ENCODE assay signal across 8 cellular contexts in the genomic region with DNA sequence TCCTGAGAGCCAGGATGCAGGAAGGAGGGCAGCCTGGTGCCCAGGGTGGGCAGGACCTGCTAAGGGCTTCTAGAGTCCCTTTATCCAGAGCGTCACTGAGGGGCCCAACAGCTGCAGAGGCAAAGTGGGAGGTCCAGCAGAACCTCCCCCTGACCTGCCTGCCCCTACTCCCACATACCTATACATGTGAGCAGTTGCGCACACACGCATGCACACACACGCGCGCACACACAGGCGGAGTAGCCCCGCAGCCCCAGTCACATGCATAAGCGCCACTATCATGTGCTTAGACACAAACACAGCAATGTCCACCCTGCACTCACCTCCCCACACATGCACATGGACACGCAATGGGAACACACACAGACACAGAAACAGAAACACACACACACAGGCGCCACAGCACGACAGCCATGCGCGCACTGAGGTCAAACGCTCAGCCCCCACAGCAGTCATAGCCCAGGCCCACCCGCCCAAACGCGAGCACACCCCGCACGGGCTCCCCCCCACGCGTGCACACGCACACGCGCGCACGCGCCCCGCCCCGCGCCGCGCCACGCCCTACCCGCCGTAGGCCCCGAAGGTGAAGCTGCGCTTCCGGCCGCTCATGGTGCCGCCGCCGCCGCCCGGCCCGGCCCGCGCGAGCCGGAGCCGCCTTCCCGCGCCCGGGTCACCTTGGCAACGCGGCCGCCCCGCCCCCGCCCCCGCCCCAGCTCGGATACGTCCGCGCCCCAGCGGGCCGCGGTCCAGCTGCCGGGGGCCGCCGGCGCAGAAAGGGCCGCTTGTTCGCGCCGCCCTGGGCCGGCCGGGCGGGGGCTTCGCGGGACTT. TPM values are rescaled to one million over a fixed set of nuclear protein-coding genes. Genes with fewer than 3 reads are reported as not detected.
DNase-seq lines count a peak whose midpoint lies in the region; ATAC-seq and TF ChIP-seq lines count a peak whose summit lies in the region.

No MANE protein-coding gene starts in this region.

- no peak overlapping the region for H3K27ac ChIP-seq in right atrium auricular region

- peaks cover 11% of the 10 kb centered on the region for H3K4me1 Mint-ChIP-seq in activated naive CD8-positive, alpha-beta T cell treated with anti-CD3 and anti-CD28 coated beads, Interleukin-2, amount 50 U/mL, for 24 hours

- H3K27me3 Mint-ChIP-seq in activated naive CD8-positive, alpha-beta T cell treated with anti-CD3 and anti-CD28 coated beads, Interleukin-2, amount 50 U/mL, for 24 hours: peaks cover 33% of the 10 kb centered on the region

- DNase-seq in GM10266 (ENCODE audit: extremely low spot score) (peak; percentile 80), NT2/D1 (ENCODE audit: low read depth, low spot score) (no peak), right atrium auricular region (ENCODE audit: low spot score) (no peak), skeletal muscle cell (ENCODE audit: low read depth) (no peak), hepatic stellate cell (ENCODE audit: low spot score) (no peak), HuH-7.5 (ENCODE audit: low spot score) (no peak)
- DNase-seq in activated naive CD8-positive, alpha-beta T cell treated with anti-CD3 and anti-CD28 coated beads, Interleukin-2, amount 50 U/mL, for 24 hours: peak; percentile 38

- H3K36me3 Mint-ChIP-seq in activated naive CD8-positive, alpha-beta T cell treated with anti-CD3 and anti-CD28 coated beads, Interleukin-2, amount 50 U/mL, for 24 hours (ENCODE audit: low read depth): no peaks in the 10 kb centered on the region

- H3K9ac ChIP-seq in NT2/D1 (ENCODE audit: insufficient read length, low read depth): peak overlapping the region; percentile 80

- H3K36me3 ChIP-seq in NT2/D1 (ENCODE audit: insufficient read depth, insufficient read length, low read length) (no peaks in the 10 kb centered on the region), right atrium auricular region (no peaks in the 10 kb centered on the region)

- H3K9me3 ChIP-seq in NT2/D1 (ENCODE audit: insufficient read depth, low read length) (no peaks in the 10 kb centered on the region), right atrium auricular region (no peaks in the 10 kb centered on the region)

- peaks cover 12% of the 10 kb centered on the region for H3K4me1 ChIP-seq in NT2/D1 (ENCODE audit: insufficient read depth, insufficient read length)
- peaks cover 0 to 10% of the 10 kb centered on the region in 2 donors for H3K4me1 ChIP-seq in right atrium auricular region

- H3K4me3 ChIP-seq in NT2/D1 (ENCODE audit: insufficient read length, low read depth) (peak overlapping the region; percentile 52), right atrium auricular region (peak overlapping the region; percentile 32 to 53), skeletal muscle cell (ENCODE audit: low read depth, low read length) (peak overlapping the region; percentile 38)

- ATAC-seq in activated naive CD8-positive, alpha-beta T cell treated with anti-CD3 and anti-CD28 coated beads, Interleukin-2, amount 50 U/mL, for 24 hours: no peak
- no peak for ATAC-seq in HG02678 (IDR thresholded peaks at IDR 0.05; ENCODE audit: unreplicated experiment)

- no peak overlapping the region for H3K27ac Mint-ChIP-seq in activated naive CD8-positive, alpha-beta T cell treated with anti-CD3 and anti-CD28 coated beads, Interleukin-2, amount 50 U/mL, for 24 hours

- no peaks in the 10 kb centered on the region for H3K9me3 Mint-ChIP-seq in activated naive CD8-positive, alpha-beta T cell treated with anti-CD3 and anti-CD28 coated beads, Interleukin-2, amount 50 U/mL, for 24 hours

- no peak for TF ChIP-seq CTCF in GM10266 (IDR thresholded peaks at IDR 0.05; ENCODE audit: control insufficient read depth, insufficient read depth, low read depth, missing control alignments)
- TF ChIP-seq CTCF in right atrium auricular region (IDR thresholded peaks at IDR 0.05): no peak

- peak overlapping the region; percentile 80 for H3K4me3 Mint-ChIP-seq in activated naive CD8-positive, alpha-beta T cell treated with anti-CD3 and anti-CD28 coated beads, Interleukin-2, amount 50 U/mL, for 24 hours

- H3K27me3 ChIP-seq in NT2/D1 (ENCODE audit: insufficient read depth, insufficient read length) (peaks cover 6% of the 10 kb centered on the region), right atrium auricular region (no peaks in the 10 kb centered on the region)

RNA-seq across cellular contexts. Expression of a gene that starts 17.7 kb away (rescaled TPM):
- 1 to 10 TPM; 4.0 to 8.4 TPM for total RNA-seq in right atrium auricular region

Comparison
In these comparisons a context has a peak if more than half of its experiments do, and no peak if none do; other contexts are left out.
1. DNase-seq: peak in GM10266 (single experiment) and activated naive CD8-positive, alpha-beta T cell treated with anti-CD3 and anti-CD28 coated beads, Interleukin-2, amount 50 U/mL, for 24 hours (single experiment); none in NT2/D1 (single experiment), right atrium auricular region (single experiment), skeletal muscle cell (single experiment), hepatic stellate cell (single experiment) and HuH-7.5 (single experiment).
2. Peak in every context shown above with its lines, with median percentiles within 50 percentile points of each other: H3K4me3 ChIP-seq.